Comparison of ENCODE assay signal across 11 cellular contexts in genomic region chr6:108176281-108177089, GRCh38. TPM values are rescaled to one million over a fixed set of nuclear protein-coding genes. Genes with fewer than 3 reads are reported as not detected.
DNase-seq lines count a peak whose midpoint lies in the region; ATAC-seq lines count a peak whose summit lies in the region.
"Had no signal": no experiment of that assay in that cellular context is flagged by ENCODE, and none has a peak within 500 bp of the region (broad histone marks: within the 10 kb centered on the region; RNA-seq: fewer than 3 reads in every experiment).

No MANE protein-coding gene starts in this region.

- CTCF ChIA-PET in activated naive CD4-positive, alpha-beta T cell treated with anti-CD3 and anti-CD28 coated beads for 36 hours (lab: Charles Lee) = interaction anchor here (0.7 to 1.6 kb wide), 6 partner anchors 18 to 352 kb away, joined by 3 to 10 read pairs (median 4); no protein-coding TSS in a partner anchor

- intact Hi-C loops in activated naive CD4-positive, alpha-beta T cell treated with anti-CD3 and anti-CD28 coated beads for 36 hours (cut with micrococcal nuclease) = loop anchor here (10.0 kb wide), 1 partner anchor 348 kb away; no protein-coding TSS in a partner anchor

- ATAC-seq in central memory CD8-positive, alpha-beta T cell (replicated peaks; ENCODE audit: extremely low read depth, poor library complexity, severe bottlenecking) = no peak
- no peak for ATAC-seq in HG02840 (IDR thresholded peaks at IDR 0.05; ENCODE audit: low FRiP score, unreplicated experiment)

- no peaks in the 10 kb centered on the region for H3K36me3 Mint-ChIP-seq in activated naive CD4-positive, alpha-beta T cell treated with anti-CD3 and anti-CD28 coated beads for 36 hours (ENCODE audit: low read depth)
- H3K36me3 Mint-ChIP-seq in central memory CD8-positive, alpha-beta T cell (ENCODE audit: insufficient read depth) = peaks cover 3% of the 10 kb centered on the region

- peaks cover 50 to 68% (median 61%) of the 10 kb centered on the region in 5 donors for H3K27me3 ChIP-seq in subcutaneous abdominal adipose tissue (ENCODE audit: control insufficient read depth in 5 of 5, insufficient read depth in 4 of 5, low read length in 5 of 5)

- H3K9me3 Mint-ChIP-seq in activated naive CD4-positive, alpha-beta T cell treated with anti-CD3 and anti-CD28 coated beads for 36 hours = no peaks in the 10 kb centered on the region
- no peaks in the 10 kb centered on the region for H3K9me3 Mint-ChIP-seq in central memory CD8-positive, alpha-beta T cell

- H3K4me3 ChIP-seq in mesodermal cell (ENCODE audit: extremely low read depth, insufficient read depth, low read length, poor library complexity, severe bottlenecking) (peak overlapping the region; percentile 0), subcutaneous abdominal adipose tissue (ENCODE audit: low read depth in 1 of 5, low read length in 5 of 5) (peak overlapping the region in 3 of 5 donors; percentile 21 to 48 (median 39))
- H3K4me3 ChIP-seq: BLaER1 had no signal

- H3K4me3 Mint-ChIP-seq in activated naive CD4-positive, alpha-beta T cell treated with anti-CD3 and anti-CD28 coated beads for 36 hours = peak overlapping the region; percentile 2
- peak overlapping the region; percentile 50 for H3K4me3 Mint-ChIP-seq in central memory CD8-positive, alpha-beta T cell

- no peak overlapping the region for H3K27ac Mint-ChIP-seq in activated naive CD4-positive, alpha-beta T cell treated with anti-CD3 and anti-CD28 coated beads for 36 hours
- no peak overlapping the region for H3K27ac Mint-ChIP-seq in central memory CD8-positive, alpha-beta T cell (ENCODE audit: low read depth)

- no peaks in the 10 kb centered on the region for H3K9me3 ChIP-seq in mesodermal cell (ENCODE audit: control insufficient read depth, low read length)
- no peaks in the 10 kb centered on the region for H3K9me3 ChIP-seq in subcutaneous abdominal adipose tissue (ENCODE audit: control insufficient read depth in 5 of 5, low read length in 5 of 5)

- no peak overlapping the region for H3K9ac ChIP-seq in subcutaneous abdominal adipose tissue (ENCODE audit: low read length in 5 of 5)
- H3K9ac ChIP-seq: BLaER1 had no signal

- no peaks in the 10 kb centered on the region for H3K36me3 ChIP-seq in mesodermal cell (ENCODE audit: control insufficient read depth, insufficient read depth, low read length)
- no peaks in the 10 kb centered on the region for H3K36me3 ChIP-seq in subcutaneous abdominal adipose tissue (ENCODE audit: control insufficient read depth in 5 of 5, insufficient read depth in 5 of 5, low read length in 5 of 5)
- H3K36me3 ChIP-seq: BLaER1 had no signal

- H3K4me1 ChIP-seq in mesodermal cell (ENCODE audit: control insufficient read depth, insufficient read depth, low read length, poor library complexity, severe bottlenecking) (peaks cover 4% of the 10 kb centered on the region), subcutaneous abdominal adipose tissue (ENCODE audit: control insufficient read depth in 5 of 5, insufficient read depth in 5 of 5, low read length in 5 of 5) (peaks cover 0 to 24% (median 17%) of the 10 kb centered on the region in 5 donors)
- H3K4me1 ChIP-seq: BLaER1 had no signal

- 6 to 10% methylated on average over 39 to 44 of the region's 46 CpGs for WGBS in mesodermal cell (ENCODE audit: insufficient coverage in 2 of 2), 2 experiments

- DNase-seq in activated naive CD4-positive, alpha-beta T cell treated with anti-CD3 and anti-CD28 coated beads for 36 hours = no peak
- DNase-seq in activated naive CD4-positive, alpha-beta T cell (lab: John Stamatoyannopoulos, UW) = no peak
- DNase-seq in central memory CD8-positive, alpha-beta T cell (ENCODE audit: low spot score in 2 of 2) = no peak
- DNase-seq in nucleus accumbens (lab: John Stamatoyannopoulos, UW) = no peak
- DNase-seq in NK-92 treated with Interleukin-12 subunit alpha and Interleukin-12 subunit beta, amount 100 ng/mL, for 24 hours (lab: John Stamatoyannopoulos, UW) = no peak
- DNase-seq: amniotic stem cell had no signal

- H3K27ac ChIP-seq in mesodermal cell (ENCODE audit: low read depth, low read length, severe bottlenecking) (no peak overlapping the region), subcutaneous abdominal adipose tissue (ENCODE audit: low read depth, low read length) (no peak overlapping the region)
- H3K27ac ChIP-seq: BLaER1 had no signal

- H3K4me1 Mint-ChIP-seq in activated naive CD4-positive, alpha-beta T cell treated with anti-CD3 and anti-CD28 coated beads for 36 hours (ENCODE audit: low read depth) = peaks cover 14% of the 10 kb centered on the region
- H3K4me1 Mint-ChIP-seq in central memory CD8-positive, alpha-beta T cell = peaks cover 16% of the 10 kb centered on the region

- peaks cover 69% of the 10 kb centered on the region for H3K27me3 Mint-ChIP-seq in activated naive CD4-positive, alpha-beta T cell treated with anti-CD3 and anti-CD28 coated beads for 36 hours (ENCODE audit: low read depth)
- H3K27me3 Mint-ChIP-seq in central memory CD8-positive, alpha-beta T cell = peaks cover 84% of the 10 kb centered on the region

RNA-seq across cellular contexts. Expression of gene NR2E1, which starts 10.7 kb away (rescaled TPM):
- total RNA-seq in activated naive CD4-positive, alpha-beta T cell treated with anti-CD3 and anti-CD28 coated beads for 36 hours = not detected
- polyA plus RNA-seq in mesodermal cell (2013, experiment 1 of 2) = not detected
- not detected for polyA plus RNA-seq in mesodermal cell (2013, experiment 2 of 2)
- total RNA-seq: myocyte had no signal
